32 cellular contexts compared by ENCODE assay signal in genomic region chr5:80619081-80619480, GRCh38. TPM values are rescaled to one million over a fixed set of nuclear protein-coding genes. Genes with fewer than 3 reads are reported as not detected.
"Had no signal": no experiment of that assay in that cellular context is flagged by ENCODE, and none has a peak within 500 bp of the region (broad histone marks: within the 10 kb centered on the region; RNA-seq: fewer than 3 reads in every experiment).

No MANE protein-coding gene starts in this region.

- H3K4me3 Mint-ChIP-seq: naive thymus-derived CD8-positive, alpha-beta T cell; nephron progenitor cell; stimulated activated naive CD8-positive, alpha-beta T cell treated with anti-CD3 and anti-CD28 coated beads, Interleukin-15, amount 100 ng/mL, for 72 hours had no signal

- H3K4me3 ChIP-seq: dorsolateral prefrontal cortex, gastrocnemius medialis, prostate gland, right atrium auricular region, smooth muscle cell, suprapubic skin, vagina had no signal

- H3K4me1 ChIP-seq: gastrocnemius medialis, prostate gland, right atrium auricular region, suprapubic skin, vagina had no signal

- H3K27me3 ChIP-seq: dorsolateral prefrontal cortex, gastrocnemius medialis, right atrium auricular region, suprapubic skin, vagina had no signal

- H3K27ac Mint-ChIP-seq: naive thymus-derived CD8-positive, alpha-beta T cell; nephron progenitor cell; stimulated activated naive CD8-positive, alpha-beta T cell treated with anti-CD3 and anti-CD28 coated beads, Interleukin-15, amount 100 ng/mL, for 72 hours had no signal

- H3K27me3 Mint-ChIP-seq: naive thymus-derived CD8-positive, alpha-beta T cell; stimulated activated naive CD8-positive, alpha-beta T cell treated with anti-CD3 and anti-CD28 coated beads, Interleukin-15, amount 100 ng/mL, for 72 hours had no signal

- H3K27ac ChIP-seq: dorsolateral prefrontal cortex, epithelial cell of prostate, gastrocnemius medialis, prostate gland, right atrium auricular region, suprapubic skin, vagina had no signal

- DNase-seq: cortex of kidney; dorsolateral prefrontal cortex; effector CD4-positive, alpha-beta T cell; foreskin fibroblast; gastrocnemius medialis; head of caudate nucleus; mesendoderm; midbrain; naive thymus-derived CD8-positive, alpha-beta T cell; nephron progenitor cell; nucleus accumbens; stimulated activated CD4-positive, alpha-beta T cell treated with anti-CD3 and anti-CD28 coated beads, Interleukin-12 subunit alpha, Interleukin-12 subunit beta, amount 100 ng/mL, for 4 hours; stimulated activated CD4-positive, alpha-beta T cell treated with anti-CD3 and anti-CD28 coated beads, Interleukin-1b, Interleukin-23, amount 100 ng/mL, for 48 hours; stimulated activated CD4-positive, alpha-beta T cell treated with anti-CD3 and anti-CD28 coated beads, Interleukin-4, amount 100 ng/mL, for 1 hour; stimulated activated CD8-positive, alpha-beta memory T cell treated with anti-CD3 and anti-CD28 coated beads, Interleukin-4, amount 100 ng/mL, for 48 hours; stimulated activated naive CD4-positive, alpha-beta T cell; stimulated activated naive CD8-positive, alpha-beta T cell treated with anti-CD3 and anti-CD28 coated beads, Interleukin-15, amount 100 ng/mL, for 72 hours; trophoblast cell had no signal

- H3K9me3 Mint-ChIP-seq: naive thymus-derived CD8-positive, alpha-beta T cell; nephron progenitor cell; stimulated activated naive CD8-positive, alpha-beta T cell treated with anti-CD3 and anti-CD28 coated beads, Interleukin-15, amount 100 ng/mL, for 72 hours had no signal

- H3K9me3 ChIP-seq: gastrocnemius medialis, prostate gland, right atrium auricular region, suprapubic skin, vagina had no signal

- H3K36me3 ChIP-seq: gastrocnemius medialis, prostate gland, right atrium auricular region, suprapubic skin, vagina had no signal

- H3K4me1 Mint-ChIP-seq: naive thymus-derived CD8-positive, alpha-beta T cell; stimulated activated naive CD8-positive, alpha-beta T cell treated with anti-CD3 and anti-CD28 coated beads, Interleukin-15, amount 100 ng/mL, for 72 hours had no signal

- ATAC-seq: esophagus mucosa; gastrocnemius medialis; left lobe of liver; naive thymus-derived CD8-positive, alpha-beta T cell; sciatic nerve; stimulated activated naive CD8-positive, alpha-beta T cell treated with anti-CD3 and anti-CD28 coated beads, Interleukin-15, amount 100 ng/mL, for 72 hours had no signal

RNA-seq across cellular contexts. Expression of gene ANKRD34B, which starts 49.0 kb away (rescaled TPM):
- total RNA-seq: esophagus mucosa; gastrocnemius medialis; left lobe of liver; lung microvascular endothelial cell; myocyte; naive thymus-derived CD8-positive, alpha-beta T cell; osteocyte; right atrium auricular region; sciatic nerve; smooth muscle cell; suprapubic skin; ureter; vagina had no signal
- polyA plus RNA-seq: keratinocyte; naive thymus-derived CD8-positive, alpha-beta T cell; smooth muscle cell had no signal
